In the genomic region with DNA sequence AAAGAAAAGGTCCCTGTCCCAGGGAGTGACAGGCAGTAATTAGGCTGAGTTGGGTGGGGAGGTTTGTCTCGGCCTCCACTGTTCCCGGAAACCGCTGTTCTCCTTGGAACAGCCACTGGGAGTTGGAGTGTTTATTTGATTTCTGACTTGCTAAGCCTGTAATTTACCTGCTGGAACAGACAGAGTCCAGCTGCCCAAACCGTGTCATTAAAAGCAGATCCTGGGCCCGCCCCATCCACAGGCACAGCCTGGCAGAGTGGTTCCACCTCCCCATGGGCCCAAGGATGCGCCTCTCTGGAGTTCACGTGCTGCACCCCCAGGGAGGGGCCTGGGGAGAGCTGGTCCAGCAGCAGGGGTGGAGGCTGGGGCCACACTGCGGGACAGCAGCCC, we compare ENCODE assay signal across 6 cellular contexts. TPM values are rescaled to one million over a fixed set of nuclear protein-coding genes. Genes with fewer than 3 reads are reported as not detected.
"Had no signal": no experiment of that assay in that cellular context is flagged by ENCODE, and none has a peak within 500 bp of the region (broad histone marks: within the 10 kb centered on the region; RNA-seq: fewer than 3 reads in every experiment).

No MANE protein-coding gene starts in this region.

RNA-seq across cellular contexts. Expression of a gene that starts 35.7 kb away (rescaled TPM):
- total RNA-seq: bronchial epithelial cell, foreskin keratinocyte, left lobe of liver, lower lobe of right lung, subcutaneous adipose tissue, thoracic aorta had no signal
